ENCODE assay signal across 14 cellular contexts in the genomic region with DNA sequence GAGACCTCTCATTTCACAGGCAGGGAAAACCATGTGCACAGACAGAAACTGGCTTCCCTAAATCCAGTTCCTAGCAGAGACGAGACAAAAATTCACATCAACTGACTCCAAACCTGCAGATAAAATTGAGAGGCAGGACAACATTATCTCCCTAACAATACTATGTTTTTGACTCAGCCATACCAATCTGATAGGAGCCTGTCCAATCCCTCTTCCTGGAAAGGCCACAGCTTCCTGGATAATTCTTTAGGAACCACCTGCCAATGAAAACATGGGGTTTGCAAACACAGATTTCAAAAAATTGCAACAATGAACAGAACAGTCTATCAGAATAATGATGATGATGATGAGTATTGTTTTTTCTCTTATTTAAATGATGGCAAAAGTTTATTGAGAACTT. TPM values are rescaled to one million over a fixed set of nuclear protein-coding genes. Genes with fewer than 3 reads are reported as not detected.
"Had no signal": no experiment of that assay in that cellular context is flagged by ENCODE, and none has a peak within 500 bp of the region (broad histone marks: within the 10 kb centered on the region; RNA-seq: fewer than 3 reads in every experiment).

No MANE protein-coding gene starts in this region.

- H3K36me3 ChIP-seq: ascending aorta, colonic mucosa, thoracic aorta had no signal

- H3K4me1 ChIP-seq: ascending aorta, colonic mucosa had no signal

- H3K27me3 ChIP-seq: ascending aorta, colonic mucosa had no signal

- H3K27ac ChIP-seq: ascending aorta, colonic mucosa, epithelial cell of prostate, psoas muscle, thoracic aorta had no signal

- ATAC-seq: activated CD8-positive, alpha-beta T cell treated with anti-CD3 and anti-CD28 coated beads, Interleukin-2, amount 10 ng/mL, durations not matched to agents 7 days and 5 days; psoas muscle; WTC11 had no signal

- H3K4me3 ChIP-seq: ascending aorta, colonic mucosa, psoas muscle, thoracic aorta had no signal

- H3K9me3 ChIP-seq: ascending aorta, colonic mucosa, psoas muscle, thoracic aorta had no signal

- DNase-seq: activated CD4-positive, alpha-beta T cell treated with anti-CD3 and anti-CD28 coated beads for 48 hours; activated CD8-positive, alpha-beta memory T cell treated with anti-CD3 and anti-CD28 coated beads, Interleukin-2, amount 50 U/mL, for 48 hours; activated CD8-positive, alpha-beta T cell treated with anti-CD3 and anti-CD28 coated beads, Interleukin-2, amount 10 ng/mL, durations not matched to agents 7 days and 5 days; activated naive CD4-positive, alpha-beta T cell; colonic mucosa; effector memory CD4-positive, alpha-beta T cell; nephron progenitor cell; psoas muscle; stimulated activated CD4-positive, alpha-beta T cell treated with anti-CD3 and anti-CD28 coated beads, Interleukin-4, amount 100 ng/mL, for 24 hours; T1000 had no signal

RNA-seq across cellular contexts. Expression of a gene that starts 22.4 kb away (rescaled TPM):
- total RNA-seq: activated CD8-positive, alpha-beta T cell treated with anti-CD3 and anti-CD28 coated beads, Interleukin-2, amount 10 ng/mL, durations not matched to agents 7 days and 5 days had no signal
